Comparison of ENCODE assay signal across 8 cellular contexts in the genomic region with DNA sequence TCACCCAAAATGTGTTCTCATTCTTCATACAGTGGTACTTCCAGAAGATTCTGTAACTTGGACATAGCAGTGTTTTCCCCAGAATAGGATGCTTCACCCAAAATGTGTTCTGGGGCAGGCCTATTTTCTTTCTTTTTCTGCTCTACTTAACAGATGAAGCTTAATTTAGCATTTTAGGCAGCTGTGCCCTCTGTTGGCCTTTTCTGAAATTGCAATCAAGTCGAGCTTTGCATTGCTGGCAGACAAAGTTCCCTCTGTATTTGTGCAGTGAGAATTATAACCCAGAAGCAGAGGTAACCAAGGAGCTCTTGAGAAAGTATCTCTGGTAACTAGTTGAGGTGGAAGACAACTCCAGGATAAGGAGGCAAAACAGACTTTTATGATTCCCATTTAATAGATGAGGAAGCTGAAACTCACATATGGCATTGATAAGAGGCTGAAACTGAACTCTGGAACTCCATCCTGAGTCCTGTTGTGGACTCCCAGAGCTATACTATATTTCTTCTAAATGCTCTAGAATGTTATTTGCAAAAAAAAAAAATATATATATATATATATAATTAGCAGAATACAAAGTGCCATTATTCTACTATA. TPM values are rescaled to one million over a fixed set of nuclear protein-coding genes. Genes with fewer than 3 reads are reported as not detected.
A peak's percentile ranks its signal among the peaks of the same experiment; 100 is the strongest.
DNase-seq lines count a peak whose midpoint lies in the region; ATAC-seq and TF ChIP-seq lines count a peak whose summit lies in the region.

No MANE protein-coding gene starts in this region.

- H3K27ac Mint-ChIP-seq in H9 = no peak overlapping the region
- H3K27ac Mint-ChIP-seq in activated CD4-positive, alpha-beta memory T cell treated with anti-CD3 and anti-CD28 coated beads, Interleukin-2, amount 10 ng/mL, durations not matched to agents 7 days and 5 days = no peak overlapping the region

- DNase-seq in DMS 273 (lab: John Stamatoyannopoulos, UW; ENCODE audit: unreplicated experiment) = peak; percentile 74
- no peak for DNase-seq in DMS 273 treated with DMSO at 0.1 percent for 48 hours (lab: John Stamatoyannopoulos, UW)
- peak; percentile 51 for DNase-seq in H9
- peak; percentile 51 for DNase-seq in NCI-H2171 treated with DMSO at 0.1 percent for 48 hours (lab: John Stamatoyannopoulos, UW)
- DNase-seq in activated CD4-positive, alpha-beta memory T cell treated with anti-CD3 and anti-CD28 coated beads, Interleukin-2, amount 10 ng/mL, durations not matched to agents 7 days and 5 days = peak; percentile 38
- DNase-seq in gastrocnemius medialis = no peak

- no peak overlapping the region for H3K9ac ChIP-seq in H9 (ENCODE audit: extremely low read depth, insufficient read length, low read length)

- H4K8ac ChIP-seq in H9 (replicated peaks; ENCODE audit: insufficient read length, low read depth, low read length) = no peak overlapping the region

- intact Hi-C loops in gastrocnemius medialis (cut with DNase I; ENCODE audit: low total_unique reads) = no loop called here

- no peaks in the 10 kb centered on the region for H3K9me3 Mint-ChIP-seq in H9
- H3K9me3 Mint-ChIP-seq in activated CD4-positive, alpha-beta memory T cell treated with anti-CD3 and anti-CD28 coated beads, Interleukin-2, amount 10 ng/mL, durations not matched to agents 7 days and 5 days = no peaks in the 10 kb centered on the region

- no peak overlapping the region for H2BK15ac ChIP-seq in H9 (ENCODE audit: low read depth, low read length)

- H2BK20ac ChIP-seq in H9 (ENCODE audit: low read depth, low read length, poor library complexity, severe bottlenecking) = no peak overlapping the region

- TF ChIP-seq POLR2A in gastroesophageal sphincter (IDR thresholded peaks at IDR 0.05) (no peak), gastrocnemius medialis (IDR thresholded peaks at IDR 0.05) (no peak)

- CTCF ChIA-PET in activated CD4-positive, alpha-beta memory T cell treated with anti-CD3 and anti-CD28 coated beads, Interleukin-2, amount 10 ng/mL, durations not matched to agents 7 days and 5 days (lab: Charles Lee) = interaction anchor here (0.5 to 3.0 kb wide), 15 partner anchors 9 to 602 kb away, joined by 3 to 34 read pairs (median 3); no protein-coding TSS in a partner anchor

- H3K9me3 ChIP-seq in H9 (ENCODE audit: control insufficient read depth, low read depth, low read length) = no peaks in the 10 kb centered on the region
- no peaks in the 10 kb centered on the region for H3K9me3 ChIP-seq in gastroesophageal sphincter
- no peaks in the 10 kb centered on the region for H3K9me3 ChIP-seq in gastrocnemius medialis

- TF ChIP-seq CTCF in H9 (conservative IDR thresholded peaks at IDR 0.05) (peak; percentile 78), gastroesophageal sphincter (IDR thresholded peaks at IDR 0.05) (peak; percentile 35 to 64 (median 44)), gastrocnemius medialis (IDR thresholded peaks at IDR 0.05 in 4 of 5, conservative IDR thresholded peaks at IDR 0.05 in 1 of 5) (peak; percentile 19 to 60 (median 32))

- no peak overlapping the region for H2BK12ac ChIP-seq in H9 (ENCODE audit: insufficient read length, low read depth, low read length)

- H3K27ac ChIP-seq in H9 (ENCODE audit: insufficient read length, low read depth, low read length) = no peak overlapping the region
- no peak overlapping the region for H3K27ac ChIP-seq in gastroesophageal sphincter
- no peak overlapping the region for H3K27ac ChIP-seq in gastrocnemius medialis

- H3K27me3 Mint-ChIP-seq in H9 (ENCODE audit: low read depth) = no peaks in the 10 kb centered on the region
- no peaks in the 10 kb centered on the region for H3K27me3 Mint-ChIP-seq in activated CD4-positive, alpha-beta memory T cell treated with anti-CD3 and anti-CD28 coated beads, Interleukin-2, amount 10 ng/mL, durations not matched to agents 7 days and 5 days

- H3K36me3 Mint-ChIP-seq in H9 (ENCODE audit: insufficient read depth in 1 of 3, low read depth in 3 of 3) = peaks cover 0 to 14% (median 13%) of the 10 kb centered on the region in 3 experiments
- no peaks in the 10 kb centered on the region for H3K36me3 Mint-ChIP-seq in activated CD4-positive, alpha-beta memory T cell treated with anti-CD3 and anti-CD28 coated beads, Interleukin-2, amount 10 ng/mL, durations not matched to agents 7 days and 5 days (ENCODE audit: low read depth)

- H3K4me1 ChIP-seq in H9 (ENCODE audit: insufficient read depth, low read length) (peaks cover 2% of the 10 kb centered on the region; the same call in 1 of the 2 replicates), gastroesophageal sphincter (no peaks in the 10 kb centered on the region), gastrocnemius medialis (peaks cover 5 to 8% of the 10 kb centered on the region in 2 donors)

- no peak overlapping the region for H2AFZ ChIP-seq in H9 (ENCODE audit: low read length)

- H4K20me1 ChIP-seq in H9 (ENCODE audit: control insufficient read depth, insufficient read depth, insufficient read length) = no peaks in the 10 kb centered on the region

- H3K4me1 Mint-ChIP-seq in H9 = peaks cover 12 to 15% of the 10 kb centered on the region in 2 experiments
- H3K4me1 Mint-ChIP-seq in activated CD4-positive, alpha-beta memory T cell treated with anti-CD3 and anti-CD28 coated beads, Interleukin-2, amount 10 ng/mL, durations not matched to agents 7 days and 5 days = no peaks in the 10 kb centered on the region

- H3K4me3 Mint-ChIP-seq in H9 = no peak overlapping the region
- no peak overlapping the region for H3K4me3 Mint-ChIP-seq in activated CD4-positive, alpha-beta memory T cell treated with anti-CD3 and anti-CD28 coated beads, Interleukin-2, amount 10 ng/mL, durations not matched to agents 7 days and 5 days

- TF ChIP-seq EP300 in gastroesophageal sphincter (IDR thresholded peaks at IDR 0.05) = no peak

- H3K36me3 ChIP-seq in gastroesophageal sphincter (peaks cover 0 to 20% of the 10 kb centered on the region in 2 donors), gastrocnemius medialis (peaks cover 0 to 10% of the 10 kb centered on the region in 2 donors)

- ATAC-seq in gastroesophageal sphincter (no peak), gastrocnemius medialis (peak in 1 of 2 donors; percentile 33), HG02852 (IDR thresholded peaks at IDR 0.05; ENCODE audit: unreplicated experiment) (no peak)

- H3K4me3 ChIP-seq in gastroesophageal sphincter = no peak overlapping the region
- no peak overlapping the region for H3K4me3 ChIP-seq in gastrocnemius medialis

- no peaks in the 10 kb centered on the region for H3K79me1 ChIP-seq in H9 (ENCODE audit: insufficient read depth, low read depth, low read length, poor library complexity, severe bottlenecking)

- H2BK5ac ChIP-seq in H9 (ENCODE audit: insufficient read length, low read length) = no peak overlapping the region

- no peak overlapping the region for H3K14ac ChIP-seq in H9 (ENCODE audit: insufficient read depth, low read length)

- no peaks in the 10 kb centered on the region for H3K27me3 ChIP-seq in H9 (ENCODE audit: insufficient read depth, low read length)
- H3K27me3 ChIP-seq in gastroesophageal sphincter = no peaks in the 10 kb centered on the region
- no peaks in the 10 kb centered on the region for H3K27me3 ChIP-seq in gastrocnemius medialis

- H2AK5ac ChIP-seq in H9 (ENCODE audit: insufficient read length, low read length) = no peak overlapping the region

- WGBS in H9 (ENCODE audit: extremely low coverage, insufficient read length, low lambda C conversion rate) = no CpG with 5 or more reads among the region's 1 CpG
- 0% methylated on average over 1 of the region's 1 CpG for WGBS in gastroesophageal sphincter (ENCODE audit: low coverage in 1 of 2), 2 donors

- H3K4me2 ChIP-seq in H9 (ENCODE audit: insufficient read depth, insufficient read length, low read length) = no peak overlapping the region

- H2BK120ac ChIP-seq in H9 (ENCODE audit: low read depth, low read length, poor library complexity, severe bottlenecking) = no peak overlapping the region

- H3T11ph ChIP-seq in H9 (ENCODE audit: low read length) = no peak overlapping the region

- POLR2A ChIA-PET in activated CD4-positive, alpha-beta memory T cell treated with anti-CD3 and anti-CD28 coated beads, Interleukin-2, amount 10 ng/mL, durations not matched to agents 7 days and 5 days (lab: Charles Lee) = no interaction called here

- no peak overlapping the region for H3K18ac ChIP-seq in H9 (ENCODE audit: insufficient read length, low read depth, low read length)

- no peak overlapping the region for H4K5ac ChIP-seq in H9 (ENCODE audit: insufficient read length, low read depth, low read length)

- no peaks in the 10 kb centered on the region for H3K23me2 ChIP-seq in H9 (ENCODE audit: insufficient read length, low read depth, low read length, poor library complexity, severe bottlenecking)

- in situ Hi-C loops in gastrocnemius medialis (cut with MboI; ENCODE audit: low sequenced_read_pairs in 4 of 4) = no loop called here

- no peak overlapping the region for H3K56ac ChIP-seq in H9 (ENCODE audit: insufficient read length, low read depth, low read length)

- no peak overlapping the region for H3K23ac ChIP-seq in H9 (ENCODE audit: insufficient read length, low read depth, low read length)

- no peak overlapping the region for H3K4ac ChIP-seq in H9 (ENCODE audit: low read depth, low read length)

- H4K91ac ChIP-seq in H9 (ENCODE audit: insufficient read length, low read depth, low read length) = no peak overlapping the region

- H3K79me2 ChIP-seq in H9 (ENCODE audit: insufficient read depth, low read length) = no peaks in the 10 kb centered on the region

RNA-seq across cellular contexts. Expression of a gene that starts 50.3 kb away (rescaled TPM):
- 422 and 423 TPM in 2 replicates for total RNA-seq in H9 (2021)
- not detected for total RNA-seq in activated CD4-positive, alpha-beta memory T cell treated with anti-CD3 and anti-CD28 coated beads, Interleukin-2, amount 10 ng/mL, durations not matched to agents 7 days and 5 days
- total RNA-seq in gastroesophageal sphincter = under 1 TPM in 1 of 4 donors, not detected in 3; 0.47 TPM
- not detected for total RNA-seq in gastrocnemius medialis

Comparison
In these comparisons a context has a peak if more than half of its experiments do, and no peak if none do; other contexts are left out.
1. DNase-seq: peak in DMS 273 (single experiment), H9 (single experiment), NCI-H2171 treated with DMSO at 0.1 percent for 48 hours (single experiment) and activated CD4-positive, alpha-beta memory T cell treated with anti-CD3 and anti-CD28 coated beads, Interleukin-2, amount 10 ng/mL, durations not matched to agents 7 days and 5 days (single experiment); none in DMS 273 treated with DMSO at 0.1 percent for 48 hours (single experiment) and gastrocnemius medialis (0 of 2).
2. RNA of a gene that starts 50.3 kb away (total RNA-seq): 422 to 423 TPM in H9; not detected in activated CD4-positive, alpha-beta memory T cell treated with anti-CD3 and anti-CD28 coated beads, Interleukin-2, amount 10 ng/mL, durations not matched to agents 7 days and 5 days, 0.47 TPM in gastroesophageal sphincter and not detected in gastrocnemius medialis; every median in the first group is over 100 times any median in the second.
3. Peak in every context shown above with its lines, with median percentiles within 50 percentile points of each other: CTCF ChIP-seq.